ENCODE assay signal across 24 cellular contexts in genomic region chr6:108277295-108277694, GRCh38.
"Had no signal": no experiment of that assay in that cellular context is flagged by ENCODE, and none has a peak within 500 bp of the region (broad histone marks: within the 10 kb centered on the region; RNA-seq: fewer than 3 reads in every experiment).

No MANE protein-coding gene starts in this region.

- H3K36me3 ChIP-seq: left ventricle myocardium inferior, pancreas, prostate gland, stomach, thyroid gland, transverse colon, upper lobe of right lung had no signal

- DNase-seq: hippocampal formation; left ventricle myocardium inferior; midbrain; naive thymus-derived CD8-positive, alpha-beta T cell; nucleus accumbens; pancreas; posterior cingulate gyrus; retina; right cardiac atrium; stimulated activated CD4-positive, alpha-beta T cell treated with anti-CD3 and anti-CD28 coated beads, Interleukin-12 subunit alpha, Interleukin-12 subunit beta, amount 100 ng/mL, for 4 hours; stimulated activated CD4-positive, alpha-beta T cell treated with anti-CD3 and anti-CD28 coated beads, Interleukin-15, amount 100 ng/mL, for 24 hours; stimulated activated CD4-positive, alpha-beta T cell treated with anti-CD3 and anti-CD28 coated beads, Interleukin-2, amount 100 ng/mL, for 24 hours; stimulated activated CD4-positive, alpha-beta T cell treated with anti-CD3 and anti-CD28 coated beads, Interleukin-4, amount 100 ng/mL, for 1 hour; stimulated activated naive B cell treated with anti-CD40 and anti-IgM and Interleukin-4, amounts not matched to agents 10 μg/mL and 1 μg/mL and 100 μg/mL, for 72 hours; stimulated activated naive CD8-positive, alpha-beta T cell treated with anti-CD3 and anti-CD28 coated beads, Interleukin-15, Interleukin-2, amounts not matched to agents 100 U/mL and 50 U/mL, for 24 hours; stomach; testis; thyroid gland; transverse colon; upper lobe of right lung had no signal

- H3K4me3 ChIP-seq: left ventricle myocardium inferior, lung, pancreas, prostate gland, skin epidermis, stomach, testis, thyroid gland, transverse colon, upper lobe of right lung had no signal

- H3K27ac ChIP-seq: left ventricle myocardium inferior, pancreas, prostate gland, skin epidermis, stomach, testis, thyroid gland, transverse colon, upper lobe of right lung had no signal

- H3K4me1 ChIP-seq: left ventricle myocardium inferior, pancreas, prostate gland, stomach, testis, transverse colon, upper lobe of right lung had no signal

- H3K27me3 ChIP-seq: pancreas, stomach, testis, thyroid gland, transverse colon, upper lobe of right lung had no signal

- ATAC-seq: naive thymus-derived CD8-positive, alpha-beta T cell; pancreas; right cardiac atrium; sciatic nerve; stimulated activated naive B cell treated with anti-CD40 and anti-IgM and Interleukin-4, amounts not matched to agents 10 μg/mL and 1 μg/mL and 100 μg/mL, for 72 hours; stimulated activated naive CD8-positive, alpha-beta T cell treated with anti-CD3 and anti-CD28 coated beads, Interleukin-15, Interleukin-2, amounts not matched to agents 100 U/mL and 50 U/mL, for 24 hours; upper lobe of right lung had no signal

- H3K9me3 ChIP-seq: left ventricle myocardium inferior, pancreas, prostate gland, stomach, testis, thyroid gland, transverse colon, upper lobe of right lung had no signal
